ENCODE assay signal across 1 cellular context in genomic region chr1:26046313-26047031, GRCh38.
TF ChIP-seq lines count a peak whose summit lies in the region.

No MANE protein-coding gene starts in this region.

TF ChIP-seq in H1, 55 proteins besides CTCF, POLR2A, EP300 and RAD21:
- TF ChIP-seq GTF2F1 (IDR thresholded peaks at IDR 0.05; ENCODE audit: borderline replicate concordance, low read depth, low read length) (no peak), NANOG (IDR thresholded peaks at IDR 0.05; ENCODE audit: insufficient read depth, low read depth, low read length, poor library complexity, severe bottlenecking) (no peak), RXRA (IDR thresholded peaks at IDR 0.05; ENCODE audit: insufficient read depth, low read depth, low read length) (no peak), POLR2AphosphoS5 (IDR thresholded peaks at IDR 0.05; ENCODE audit: low read depth, low read length) (no peak), SRF (IDR thresholded peaks at IDR 0.05; ENCODE audit: low read depth, low read length) (no peak), CTBP2 (IDR thresholded peaks at IDR 0.05; ENCODE audit: borderline replicate concordance, insufficient read depth, insufficient read length, low read length) (no peak), EZH2 (IDR thresholded peaks at IDR 0.05; ENCODE audit: low read depth, low read length, severe bottlenecking) (peak; percentile 90), POU5F1 (IDR thresholded peaks at IDR 0.05; ENCODE audit: low read depth, low read length) (no peak), SP4 (IDR thresholded peaks at IDR 0.05; ENCODE audit: low read length) (no peak), SUZ12 (IDR thresholded peaks at IDR 0.05; ENCODE audit: low read length) (peak; percentile 54; the same call in 1 of the 2 replicates), ATF2 (IDR thresholded peaks at IDR 0.05; ENCODE audit: low read length) (no peak), KDM5A (IDR thresholded peaks at IDR 0.05; ENCODE audit: low read length) (no peak), CEBPB (IDR thresholded peaks at IDR 0.05; ENCODE audit: low read depth, low read length) (no peak), MAX (IDR thresholded peaks at IDR 0.05) (no peak), KDM1A (IDR thresholded peaks at IDR 0.05; ENCODE audit: borderline replicate concordance, low read length) (no peak), KDM4A (IDR thresholded peaks at IDR 0.05; ENCODE audit: low read depth, low read length, severe bottlenecking) (peak; percentile 23), JUN (IDR thresholded peaks at IDR 0.05; ENCODE audit: low read depth, low read length) (no peak), SP1 (IDR thresholded peaks at IDR 0.05; ENCODE audit: low read depth, low read length) (no peak)
